8 cellular contexts compared by ENCODE assay signal in genomic region chr15:29268706-29269484, GRCh38. TPM values are rescaled to one million over a fixed set of nuclear protein-coding genes. Genes with fewer than 3 reads are reported as not detected.
DNase-seq lines count a peak whose midpoint lies in the region; ATAC-seq and TF ChIP-seq lines count a peak whose summit lies in the region.

No MANE protein-coding gene starts in this region.

- no peaks in the 10 kb centered on the region for H3K36me3 Mint-ChIP-seq in activated naive CD8-positive, alpha-beta T cell treated with anti-CD3 and anti-CD28 coated beads, Interleukin-2, amount 50 U/mL, for 24 hours (ENCODE audit: low read depth)

- TF ChIP-seq CTCF in left ventricle myocardium inferior (IDR thresholded peaks at IDR 0.05; ENCODE audit: borderline replicate concordance): no peak
- no peak for TF ChIP-seq CTCF in psoas muscle (IDR thresholded peaks at IDR 0.05)

- no peaks in the 10 kb centered on the region for H3K9me3 ChIP-seq in left ventricle myocardium inferior (replicated peaks)
- no peaks in the 10 kb centered on the region for H3K9me3 ChIP-seq in psoas muscle

- H3K27ac ChIP-seq in ACC112 (ENCODE audit: low read depth, low read length) (peak overlapping the region; percentile 38; the same call in 1 of the 2 replicates), left ventricle myocardium inferior (replicated peaks) (peak overlapping the region; percentile 95), psoas muscle (peak overlapping the region; percentile 94)

- H3K4me1 ChIP-seq in ACC112 (ENCODE audit: control insufficient read depth, insufficient read depth, low read length, unreplicated experiment): peaks cover 8% of the 10 kb centered on the region
- H3K4me1 ChIP-seq in left ventricle myocardium inferior: peaks cover 45% of the 10 kb centered on the region
- peaks cover 23% of the 10 kb centered on the region for H3K4me1 ChIP-seq in psoas muscle

- peak overlapping the region; percentile 95 for H3K27ac Mint-ChIP-seq in activated naive CD8-positive, alpha-beta T cell treated with anti-CD3 and anti-CD28 coated beads, Interleukin-2, amount 50 U/mL, for 24 hours

- peaks cover 46% of the 10 kb centered on the region for H3K4me1 Mint-ChIP-seq in activated naive CD8-positive, alpha-beta T cell treated with anti-CD3 and anti-CD28 coated beads, Interleukin-2, amount 50 U/mL, for 24 hours

- H3K36me3 ChIP-seq in ACC112 (ENCODE audit: insufficient read depth, low read length) (no peaks in the 10 kb centered on the region), left ventricle myocardium inferior (no peaks in the 10 kb centered on the region), psoas muscle (ENCODE audit: insufficient read depth in 1 of 2, low read depth in 1 of 2) (no peaks in the 10 kb centered on the region)

- H3K4me3 Mint-ChIP-seq in activated naive CD8-positive, alpha-beta T cell treated with anti-CD3 and anti-CD28 coated beads, Interleukin-2, amount 50 U/mL, for 24 hours: peak overlapping the region; percentile 99

- no peaks in the 10 kb centered on the region for H3K27me3 Mint-ChIP-seq in activated naive CD8-positive, alpha-beta T cell treated with anti-CD3 and anti-CD28 coated beads, Interleukin-2, amount 50 U/mL, for 24 hours

- H3K27me3 ChIP-seq in ACC112 (ENCODE audit: insufficient read depth, low read length): no peaks in the 10 kb centered on the region; the same call in 1 of the 2 replicates
- no peaks in the 10 kb centered on the region for H3K27me3 ChIP-seq in left ventricle myocardium inferior (ENCODE audit: low read depth)
- no peaks in the 10 kb centered on the region for H3K27me3 ChIP-seq in psoas muscle (ENCODE audit: insufficient read depth in 3 of 3, low read length in 2 of 3)

- H3K9me3 Mint-ChIP-seq in activated naive CD8-positive, alpha-beta T cell treated with anti-CD3 and anti-CD28 coated beads, Interleukin-2, amount 50 U/mL, for 24 hours: no peaks in the 10 kb centered on the region

- H3K4me3 ChIP-seq in ACC112 (ENCODE audit: low read depth, low read length) (peak overlapping the region; percentile 89), left ventricle myocardium inferior (peak overlapping the region; percentile 96), psoas muscle (peak overlapping the region; percentile 95)

- peak overlapping the region; percentile 77 for H2AFZ ChIP-seq in ACC112 (ENCODE audit: low read length, unreplicated experiment)

- intact Hi-C loops in left ventricle myocardium inferior (cut with micrococcal nuclease): no loop called here
- intact Hi-C loops in psoas muscle (cut with DNase I): no loop called here

- DNase-seq in SK-N-DZ (ENCODE audit: low spot score) (peak; percentile 35), left ventricle myocardium inferior (peak; percentile 14), psoas muscle (peak; percentile 27 to 59), NCI-H2107 (lab: John Stamatoyannopoulos, UW) (no peak)
- peak; percentile 47 for DNase-seq in activated naive CD8-positive, alpha-beta T cell treated with anti-CD3 and anti-CD28 coated beads, Interleukin-2, amount 50 U/mL, for 24 hours

- ATAC-seq in GM18870 (IDR thresholded peaks at IDR 0.05; ENCODE audit: unreplicated experiment) (peak; percentile 21), HG03139 (IDR thresholded peaks at IDR 0.05; ENCODE audit: unreplicated experiment) (peak; percentile 18), psoas muscle (peak; percentile 45 to 54 (median 52))
- ATAC-seq in activated naive CD8-positive, alpha-beta T cell treated with anti-CD3 and anti-CD28 coated beads, Interleukin-2, amount 50 U/mL, for 24 hours: peak; percentile 37

- WGBS in psoas muscle, 3 donors: 3 to 4% (median 4%) methylated on average over 35 of the region's 35 CpGs

- peaks cover 16% of the 10 kb centered on the region for H3K79me2 ChIP-seq in ACC112 (ENCODE audit: control insufficient read depth, insufficient read depth, low read length, unreplicated experiment)

RNA-seq across cellular contexts. Expression of gene NSMCE3, which starts 0.7 kb away (rescaled TPM):
- polyA plus RNA-seq in SK-N-DZ (2014; cell fraction: cytosol; rRNA removed): 9.6 and 9.7 TPM in 2 replicates
- 4.1 and 4.8 TPM in 2 replicates for polyA plus RNA-seq in SK-N-DZ (2014; cell fraction: nucleus; rRNA removed)
- total RNA-seq in left ventricle myocardium inferior: 6.8 TPM
- total RNA-seq in psoas muscle: 1 to 10 TPM; 4.6 to 6.5 (median 5.9) TPM
- polyA plus RNA-seq in psoas muscle: 1 to 10 TPM; 5.3 to 6.4 (median 5.5) TPM

Comparison
In these comparisons a context has a peak if more than half of its experiments do, and no peak if none do; other contexts are left out.
1. H3K27ac ChIP-seq: peak in every context shown above with its lines; median percentile 95 in left ventricle myocardium inferior; 94 in psoas muscle; 38 in ACC112.